20 cellular contexts compared by ENCODE assay signal in genomic region chr16:8237452-8237851, GRCh38.
"Had no signal": no experiment of that assay in that cellular context is flagged by ENCODE, and none has a peak within 500 bp of the region (broad histone marks: within the 10 kb centered on the region; RNA-seq: fewer than 3 reads in every experiment).

No MANE protein-coding gene starts in this region.

- H3K36me3 ChIP-seq: SJSA1 had no signal

- H3K4me1 ChIP-seq: SJSA1 had no signal

- H3K9me3 ChIP-seq: SJSA1 had no signal

- DNase-seq: KBM-7, MV-4-11, NCI-H1048, NCI-H1105, NCI-H1417, NCI-H146, NCI-H1694 treated with DMSO at 0.1 percent for 48 hours, NCI-H1930, NCI-H2081, NCI-H2107, NCI-H2227 treated with DMSO at 0.1 percent for 48 hours, NCI-H524, NCI-H526 treated with DMSO at 0.1 percent for 48 hours, NCI-H82, Right ventricle myocardium superior, RPMI8226, SIG-M5 had no signal

- H3K27ac ChIP-seq: HL-60, SJSA1, SK-N-MC had no signal

- H3K4me3 ChIP-seq: SJSA1, SK-N-MC had no signal

- H3K27me3 ChIP-seq: SJSA1 had no signal
